ENCODE assay signal across 1 cellular context in the genomic region with DNA sequence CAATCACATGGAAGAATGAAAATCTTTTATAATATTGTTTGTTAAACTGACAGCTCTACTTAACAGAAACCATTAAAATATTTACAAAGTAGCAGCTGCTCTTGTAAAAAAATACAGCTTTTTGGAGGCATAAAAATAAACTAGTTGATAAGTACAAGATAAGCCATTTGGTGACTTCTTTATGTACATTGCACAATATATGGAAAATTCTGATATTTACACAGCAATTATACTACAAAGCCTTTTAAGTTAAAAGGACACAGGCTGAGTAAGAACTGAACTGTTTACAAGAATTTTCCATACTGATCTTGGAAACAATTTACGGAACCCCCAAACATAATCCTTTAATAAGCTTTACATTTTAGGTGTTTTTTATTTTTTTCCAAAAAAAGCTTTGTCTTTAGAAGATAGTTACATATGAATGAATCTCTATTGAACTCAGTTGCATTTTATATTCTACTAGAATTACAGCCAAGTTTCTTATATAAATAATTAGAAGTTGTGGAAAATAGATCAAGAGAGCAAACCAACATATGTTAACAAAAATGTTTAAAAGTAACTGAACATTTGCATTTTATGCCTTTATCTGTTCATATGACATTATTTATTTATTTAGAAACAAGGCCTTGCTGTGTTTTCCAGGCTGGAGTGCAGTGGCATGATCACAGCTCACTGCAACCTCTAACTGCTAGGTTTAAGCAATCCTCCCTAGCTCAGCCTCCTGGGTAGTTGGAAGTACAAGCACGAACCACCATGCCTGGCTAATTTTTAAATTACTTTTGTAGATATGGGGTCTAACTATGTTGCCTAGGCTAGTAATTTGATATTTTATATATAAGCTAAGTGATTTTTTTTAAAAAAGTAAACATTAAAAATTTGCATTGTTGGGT.
A peak's percentile ranks its signal among the peaks of the same experiment; 100 is the strongest.
TF ChIP-seq lines count a peak whose summit lies in the region.

No MANE protein-coding gene starts in this region.

TF ChIP-seq in HepG2, 621 proteins besides CTCF, POLR2A, EP300 and RAD21 (continued from another document and continues in another):
- TF ChIP-seq, protein P1, sequence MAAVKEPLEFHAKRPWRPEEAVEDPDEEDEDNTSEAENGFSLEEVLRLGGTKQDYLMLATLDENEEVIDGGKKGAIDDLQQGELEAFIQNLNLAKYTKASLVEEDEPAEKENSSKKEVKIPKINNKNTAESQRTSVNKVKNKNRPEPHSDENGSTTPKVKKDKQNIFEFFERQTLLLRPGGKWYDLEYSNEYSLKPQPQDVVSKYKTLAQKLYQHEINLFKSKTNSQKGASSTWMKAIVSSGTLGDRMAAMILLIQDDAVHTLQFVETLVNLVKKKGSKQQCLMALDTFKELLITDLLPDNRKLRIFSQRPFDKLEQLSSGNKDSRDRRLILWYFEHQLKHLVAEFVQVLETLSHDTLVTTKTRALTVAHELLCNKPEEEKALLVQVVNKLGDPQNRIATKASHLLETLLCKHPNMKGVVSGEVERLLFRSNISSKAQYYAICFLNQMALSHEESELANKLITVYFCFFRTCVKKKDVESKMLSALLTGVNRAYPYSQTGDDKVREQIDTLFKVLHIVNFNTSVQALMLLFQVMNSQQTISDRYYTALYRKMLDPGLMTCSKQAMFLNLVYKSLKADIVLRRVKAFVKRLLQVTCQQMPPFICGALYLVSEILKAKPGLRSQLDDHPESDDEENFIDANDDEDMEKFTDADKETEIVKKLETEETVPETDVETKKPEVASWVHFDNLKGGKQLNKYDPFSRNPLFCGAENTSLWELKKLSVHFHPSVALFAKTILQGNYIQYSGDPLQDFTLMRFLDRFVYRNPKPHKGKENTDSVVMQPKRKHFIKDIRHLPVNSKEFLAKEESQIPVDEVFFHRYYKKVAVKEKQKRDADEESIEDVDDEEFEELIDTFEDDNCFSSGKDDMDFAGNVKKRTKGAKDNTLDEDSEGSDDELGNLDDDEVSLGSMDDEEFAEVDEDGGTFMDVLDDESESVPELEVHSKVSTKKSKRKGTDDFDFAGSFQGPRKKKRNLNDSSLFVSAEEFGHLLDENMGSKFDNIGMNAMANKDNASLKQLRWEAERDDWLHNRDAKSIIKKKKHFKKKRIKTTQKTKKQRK (IDR thresholded peaks at IDR 0.05; ENCODE audit: low read length) = no peak
- TF ChIP-seq, protein P2, sequence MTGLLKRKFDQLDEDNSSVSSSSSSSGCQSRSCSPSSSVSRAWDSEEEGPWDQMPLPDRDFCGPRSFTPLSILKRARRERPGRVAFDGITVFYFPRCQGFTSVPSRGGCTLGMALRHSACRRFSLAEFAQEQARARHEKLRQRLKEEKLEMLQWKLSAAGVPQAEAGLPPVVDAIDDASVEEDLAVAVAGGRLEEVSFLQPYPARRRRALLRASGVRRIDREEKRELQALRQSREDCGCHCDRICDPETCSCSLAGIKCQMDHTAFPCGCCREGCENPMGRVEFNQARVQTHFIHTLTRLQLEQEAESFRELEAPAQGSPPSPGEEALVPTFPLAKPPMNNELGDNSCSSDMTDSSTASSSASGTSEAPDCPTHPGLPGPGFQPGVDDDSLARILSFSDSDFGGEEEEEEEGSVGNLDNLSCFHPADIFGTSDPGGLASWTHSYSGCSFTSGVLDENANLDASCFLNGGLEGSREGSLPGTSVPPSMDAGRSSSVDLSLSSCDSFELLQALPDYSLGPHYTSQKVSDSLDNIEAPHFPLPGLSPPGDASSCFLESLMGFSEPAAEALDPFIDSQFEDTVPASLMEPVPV (CRISPR knock-in tag; IDR thresholded peaks at IDR 0.05) = no peak
- TF ChIP-seq CEBPB (IDR thresholded peaks at IDR 0.05; ENCODE audit: borderline replicate concordance, low read depth, low read length) (peak; percentile 99), CREB1 (IDR thresholded peaks at IDR 0.05) (no peak), CREB1 (CRISPR knock-in tag; IDR thresholded peaks at IDR 0.05) (peak; percentile 76), ZNF101 (CRISPR knock-in tag; IDR thresholded peaks at IDR 0.05; ENCODE audit: borderline replicate concordance, low read depth) (no peak), POGZ (CRISPR knock-in tag; IDR thresholded peaks at IDR 0.05) (peak; percentile 23; the same call in 1 of the 2 replicates), MAZ (IDR thresholded peaks at IDR 0.05; ENCODE audit: borderline replicate concordance, low read depth, low read length) (no peak), MAZ (CRISPR knock-in tag; IDR thresholded peaks at IDR 0.05; ENCODE audit: low read depth) (no peak), RXRB (CRISPR knock-in tag; IDR thresholded peaks at IDR 0.05; ENCODE audit: borderline replicate concordance) (peak; percentile 94), ZNF20 (CRISPR knock-in tag; IDR thresholded peaks at IDR 0.05) (no peak), DR1 (CRISPR knock-in tag; IDR thresholded peaks at IDR 0.05) (no peak), ZNF543 (CRISPR knock-in tag; IDR thresholded peaks at IDR 0.05) (0 out of 2 replicates have a peak, but pooled peaks have one; percentile 63)
- TF ChIP-seq, protein P3, sequence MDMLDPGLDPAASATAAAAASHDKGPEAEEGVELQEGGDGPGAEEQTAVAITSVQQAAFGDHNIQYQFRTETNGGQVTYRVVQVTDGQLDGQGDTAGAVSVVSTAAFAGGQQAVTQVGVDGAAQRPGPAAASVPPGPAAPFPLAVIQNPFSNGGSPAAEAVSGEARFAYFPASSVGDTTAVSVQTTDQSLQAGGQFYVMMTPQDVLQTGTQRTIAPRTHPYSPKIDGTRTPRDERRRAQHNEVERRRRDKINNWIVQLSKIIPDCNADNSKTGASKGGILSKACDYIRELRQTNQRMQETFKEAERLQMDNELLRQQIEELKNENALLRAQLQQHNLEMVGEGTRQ (IDR thresholded peaks at IDR 0.05; ENCODE audit: low read depth, low read length) = no peak
- TF ChIP-seq, protein P3 (CRISPR knock-in tag; IDR thresholded peaks at IDR 0.05; ENCODE audit: borderline replicate concordance) = no peak
- TF ChIP-seq, protein P4, sequence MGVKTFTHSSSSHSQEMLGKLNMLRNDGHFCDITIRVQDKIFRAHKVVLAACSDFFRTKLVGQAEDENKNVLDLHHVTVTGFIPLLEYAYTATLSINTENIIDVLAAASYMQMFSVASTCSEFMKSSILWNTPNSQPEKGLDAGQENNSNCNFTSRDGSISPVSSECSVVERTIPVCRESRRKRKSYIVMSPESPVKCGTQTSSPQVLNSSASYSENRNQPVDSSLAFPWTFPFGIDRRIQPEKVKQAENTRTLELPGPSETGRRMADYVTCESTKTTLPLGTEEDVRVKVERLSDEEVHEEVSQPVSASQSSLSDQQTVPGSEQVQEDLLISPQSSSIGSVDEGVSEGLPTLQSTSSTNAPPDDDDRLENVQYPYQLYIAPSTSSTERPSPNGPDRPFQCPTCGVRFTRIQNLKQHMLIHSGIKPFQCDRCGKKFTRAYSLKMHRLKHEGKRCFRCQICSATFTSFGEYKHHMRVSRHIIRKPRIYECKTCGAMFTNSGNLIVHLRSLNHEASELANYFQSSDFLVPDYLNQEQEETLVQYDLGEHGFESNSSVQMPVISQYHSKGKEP (CRISPR knock-in tag; IDR thresholded peaks at IDR 0.05) = no peak
- TF ChIP-seq, protein P5, sequence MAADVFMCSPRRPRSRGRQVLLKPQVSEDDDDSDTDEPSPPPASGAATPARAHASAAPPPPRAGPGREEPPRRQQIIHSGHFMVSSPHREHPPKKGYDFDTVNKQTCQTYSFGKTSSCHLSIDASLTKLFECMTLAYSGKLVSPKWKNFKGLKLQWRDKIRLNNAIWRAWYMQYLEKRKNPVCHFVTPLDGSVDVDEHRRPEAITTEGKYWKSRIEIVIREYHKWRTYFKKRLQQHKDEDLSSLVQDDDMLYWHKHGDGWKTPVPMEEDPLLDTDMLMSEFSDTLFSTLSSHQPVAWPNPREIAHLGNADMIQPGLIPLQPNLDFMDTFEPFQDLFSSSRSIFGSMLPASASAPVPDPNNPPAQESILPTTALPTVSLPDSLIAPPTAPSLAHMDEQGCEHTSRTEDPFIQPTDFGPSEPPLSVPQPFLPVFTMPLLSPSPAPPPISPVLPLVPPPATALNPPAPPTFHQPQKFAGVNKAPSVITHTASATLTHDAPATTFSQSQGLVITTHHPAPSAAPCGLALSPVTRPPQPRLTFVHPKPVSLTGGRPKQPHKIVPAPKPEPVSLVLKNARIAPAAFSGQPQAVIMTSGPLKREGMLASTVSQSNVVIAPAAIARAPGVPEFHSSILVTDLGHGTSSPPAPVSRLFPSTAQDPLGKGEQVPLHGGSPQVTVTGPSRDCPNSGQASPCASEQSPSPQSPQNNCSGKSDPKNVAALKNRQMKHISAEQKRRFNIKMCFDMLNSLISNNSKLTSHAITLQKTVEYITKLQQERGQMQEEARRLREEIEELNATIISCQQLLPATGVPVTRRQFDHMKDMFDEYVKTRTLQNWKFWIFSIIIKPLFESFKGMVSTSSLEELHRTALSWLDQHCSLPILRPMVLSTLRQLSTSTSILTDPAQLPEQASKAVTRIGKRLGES (CRISPR knock-in tag; IDR thresholded peaks at IDR 0.05; ENCODE audit: borderline replicate concordance) = no peak
- TF ChIP-seq, protein P6, sequence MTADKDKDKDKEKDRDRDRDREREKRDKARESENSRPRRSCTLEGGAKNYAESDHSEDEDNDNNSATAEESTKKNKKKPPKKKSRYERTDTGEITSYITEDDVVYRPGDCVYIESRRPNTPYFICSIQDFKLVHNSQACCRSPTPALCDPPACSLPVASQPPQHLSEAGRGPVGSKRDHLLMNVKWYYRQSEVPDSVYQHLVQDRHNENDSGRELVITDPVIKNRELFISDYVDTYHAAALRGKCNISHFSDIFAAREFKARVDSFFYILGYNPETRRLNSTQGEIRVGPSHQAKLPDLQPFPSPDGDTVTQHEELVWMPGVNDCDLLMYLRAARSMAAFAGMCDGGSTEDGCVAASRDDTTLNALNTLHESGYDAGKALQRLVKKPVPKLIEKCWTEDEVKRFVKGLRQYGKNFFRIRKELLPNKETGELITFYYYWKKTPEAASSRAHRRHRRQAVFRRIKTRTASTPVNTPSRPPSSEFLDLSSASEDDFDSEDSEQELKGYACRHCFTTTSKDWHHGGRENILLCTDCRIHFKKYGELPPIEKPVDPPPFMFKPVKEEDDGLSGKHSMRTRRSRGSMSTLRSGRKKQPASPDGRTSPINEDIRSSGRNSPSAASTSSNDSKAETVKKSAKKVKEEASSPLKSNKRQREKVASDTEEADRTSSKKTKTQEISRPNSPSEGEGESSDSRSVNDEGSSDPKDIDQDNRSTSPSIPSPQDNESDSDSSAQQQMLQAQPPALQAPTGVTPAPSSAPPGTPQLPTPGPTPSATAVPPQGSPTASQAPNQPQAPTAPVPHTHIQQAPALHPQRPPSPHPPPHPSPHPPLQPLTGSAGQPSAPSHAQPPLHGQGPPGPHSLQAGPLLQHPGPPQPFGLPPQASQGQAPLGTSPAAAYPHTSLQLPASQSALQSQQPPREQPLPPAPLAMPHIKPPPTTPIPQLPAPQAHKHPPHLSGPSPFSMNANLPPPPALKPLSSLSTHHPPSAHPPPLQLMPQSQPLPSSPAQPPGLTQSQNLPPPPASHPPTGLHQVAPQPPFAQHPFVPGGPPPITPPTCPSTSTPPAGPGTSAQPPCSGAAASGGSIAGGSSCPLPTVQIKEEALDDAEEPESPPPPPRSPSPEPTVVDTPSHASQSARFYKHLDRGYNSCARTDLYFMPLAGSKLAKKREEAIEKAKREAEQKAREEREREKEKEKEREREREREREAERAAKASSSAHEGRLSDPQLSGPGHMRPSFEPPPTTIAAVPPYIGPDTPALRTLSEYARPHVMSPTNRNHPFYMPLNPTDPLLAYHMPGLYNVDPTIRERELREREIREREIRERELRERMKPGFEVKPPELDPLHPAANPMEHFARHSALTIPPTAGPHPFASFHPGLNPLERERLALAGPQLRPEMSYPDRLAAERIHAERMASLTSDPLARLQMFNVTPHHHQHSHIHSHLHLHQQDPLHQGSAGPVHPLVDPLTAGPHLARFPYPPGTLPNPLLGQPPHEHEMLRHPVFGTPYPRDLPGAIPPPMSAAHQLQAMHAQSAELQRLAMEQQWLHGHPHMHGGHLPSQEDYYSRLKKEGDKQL (CRISPR knock-in tag; IDR thresholded peaks at IDR 0.05; ENCODE audit: low read depth) = peak; percentile 98
- TF ChIP-seq, protein P7, sequence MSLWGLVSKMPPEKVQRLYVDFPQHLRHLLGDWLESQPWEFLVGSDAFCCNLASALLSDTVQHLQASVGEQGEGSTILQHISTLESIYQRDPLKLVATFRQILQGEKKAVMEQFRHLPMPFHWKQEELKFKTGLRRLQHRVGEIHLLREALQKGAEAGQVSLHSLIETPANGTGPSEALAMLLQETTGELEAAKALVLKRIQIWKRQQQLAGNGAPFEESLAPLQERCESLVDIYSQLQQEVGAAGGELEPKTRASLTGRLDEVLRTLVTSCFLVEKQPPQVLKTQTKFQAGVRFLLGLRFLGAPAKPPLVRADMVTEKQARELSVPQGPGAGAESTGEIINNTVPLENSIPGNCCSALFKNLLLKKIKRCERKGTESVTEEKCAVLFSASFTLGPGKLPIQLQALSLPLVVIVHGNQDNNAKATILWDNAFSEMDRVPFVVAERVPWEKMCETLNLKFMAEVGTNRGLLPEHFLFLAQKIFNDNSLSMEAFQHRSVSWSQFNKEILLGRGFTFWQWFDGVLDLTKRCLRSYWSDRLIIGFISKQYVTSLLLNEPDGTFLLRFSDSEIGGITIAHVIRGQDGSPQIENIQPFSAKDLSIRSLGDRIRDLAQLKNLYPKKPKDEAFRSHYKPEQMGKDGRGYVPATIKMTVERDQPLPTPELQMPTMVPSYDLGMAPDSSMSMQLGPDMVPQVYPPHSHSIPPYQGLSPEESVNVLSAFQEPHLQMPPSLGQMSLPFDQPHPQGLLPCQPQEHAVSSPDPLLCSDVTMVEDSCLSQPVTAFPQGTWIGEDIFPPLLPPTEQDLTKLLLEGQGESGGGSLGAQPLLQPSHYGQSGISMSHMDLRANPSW (CRISPR knock-in tag; IDR thresholded peaks at IDR 0.05; ENCODE audit: borderline replicate concordance) = no peak; the same call in 1 of the 2 replicates
- TF ChIP-seq, protein P8, sequence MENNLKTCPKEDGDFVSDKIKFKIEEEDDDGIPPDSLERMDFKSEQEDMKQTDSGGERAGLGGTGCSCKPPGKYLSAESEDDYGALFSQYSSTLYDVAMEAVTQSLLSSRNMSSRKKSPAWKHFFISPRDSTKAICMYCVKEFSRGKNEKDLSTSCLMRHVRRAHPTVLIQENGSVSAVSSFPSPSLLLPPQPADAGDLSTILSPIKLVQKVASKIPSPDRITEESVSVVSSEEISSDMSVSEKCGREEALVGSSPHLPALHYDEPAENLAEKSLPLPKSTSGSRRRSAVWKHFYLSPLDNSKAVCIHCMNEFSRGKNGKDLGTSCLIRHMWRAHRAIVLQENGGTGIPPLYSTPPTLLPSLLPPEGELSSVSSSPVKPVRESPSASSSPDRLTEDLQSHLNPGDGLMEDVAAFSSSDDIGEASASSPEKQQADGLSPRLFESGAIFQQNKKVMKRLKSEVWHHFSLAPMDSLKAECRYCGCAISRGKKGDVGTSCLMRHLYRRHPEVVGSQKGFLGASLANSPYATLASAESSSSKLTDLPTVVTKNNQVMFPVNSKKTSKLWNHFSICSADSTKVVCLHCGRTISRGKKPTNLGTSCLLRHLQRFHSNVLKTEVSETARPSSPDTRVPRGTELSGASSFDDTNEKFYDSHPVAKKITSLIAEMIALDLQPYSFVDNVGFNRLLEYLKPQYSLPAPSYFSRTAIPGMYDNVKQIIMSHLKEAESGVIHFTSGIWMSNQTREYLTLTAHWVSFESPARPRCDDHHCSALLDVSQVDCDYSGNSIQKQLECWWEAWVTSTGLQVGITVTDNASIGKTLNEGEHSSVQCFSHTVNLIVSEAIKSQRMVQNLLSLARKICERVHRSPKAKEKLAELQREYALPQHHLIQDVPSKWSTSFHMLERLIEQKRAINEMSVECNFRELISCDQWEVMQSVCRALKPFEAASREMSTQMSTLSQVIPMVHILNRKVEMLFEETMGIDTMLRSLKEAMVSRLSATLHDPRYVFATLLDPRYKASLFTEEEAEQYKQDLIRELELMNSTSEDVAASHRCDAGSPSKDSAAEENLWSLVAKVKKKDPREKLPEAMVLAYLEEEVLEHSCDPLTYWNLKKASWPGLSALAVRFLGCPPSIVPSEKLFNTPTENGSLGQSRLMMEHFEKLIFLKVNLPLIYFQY (CRISPR knock-in tag; IDR thresholded peaks at IDR 0.05; ENCODE audit: borderline replicate concordance) = peak; percentile 29; the same call in 1 of the 2 replicates
